ENCODE assay signal across 1 cellular context in the genomic region with DNA sequence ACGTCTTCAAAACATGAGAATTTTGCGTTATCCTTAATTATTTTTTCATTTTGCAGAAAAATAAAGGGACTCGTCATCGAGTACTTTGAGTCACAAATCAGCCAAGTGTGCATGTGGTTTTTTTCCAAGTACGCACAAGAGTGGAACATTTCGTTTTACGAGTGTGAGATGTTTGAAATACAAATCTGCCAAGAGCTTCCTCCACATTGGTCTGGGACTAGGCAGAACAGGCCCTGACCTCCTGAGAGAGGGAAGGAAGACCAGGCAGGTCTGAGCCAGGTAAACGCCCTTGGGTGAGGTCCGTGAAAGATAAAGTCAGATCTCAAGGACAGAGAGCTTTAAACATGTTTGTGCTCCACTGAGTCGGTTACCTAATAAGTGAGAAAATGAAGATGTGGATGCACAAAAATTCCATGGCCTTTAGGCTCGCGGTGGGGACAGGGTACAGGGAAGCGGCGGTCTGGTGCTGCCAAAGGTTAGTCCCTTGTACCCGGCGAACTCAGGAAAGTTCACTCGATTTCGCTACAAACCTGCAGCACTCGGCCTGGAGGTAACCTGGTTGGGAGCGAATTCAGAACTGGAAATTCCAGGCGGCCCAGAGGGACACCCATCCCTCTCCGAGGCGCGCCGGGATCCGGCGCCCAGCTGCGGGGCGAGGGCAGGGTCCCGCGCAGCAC.
TF ChIP-seq lines count a peak whose summit lies in the region.

No MANE protein-coding gene starts in this region.

TF ChIP-seq in HepG2, 621 proteins besides CTCF, POLR2A, EP300 and RAD21 (continued from another document and continues in another):
- TF ChIP-seq, protein P1, sequence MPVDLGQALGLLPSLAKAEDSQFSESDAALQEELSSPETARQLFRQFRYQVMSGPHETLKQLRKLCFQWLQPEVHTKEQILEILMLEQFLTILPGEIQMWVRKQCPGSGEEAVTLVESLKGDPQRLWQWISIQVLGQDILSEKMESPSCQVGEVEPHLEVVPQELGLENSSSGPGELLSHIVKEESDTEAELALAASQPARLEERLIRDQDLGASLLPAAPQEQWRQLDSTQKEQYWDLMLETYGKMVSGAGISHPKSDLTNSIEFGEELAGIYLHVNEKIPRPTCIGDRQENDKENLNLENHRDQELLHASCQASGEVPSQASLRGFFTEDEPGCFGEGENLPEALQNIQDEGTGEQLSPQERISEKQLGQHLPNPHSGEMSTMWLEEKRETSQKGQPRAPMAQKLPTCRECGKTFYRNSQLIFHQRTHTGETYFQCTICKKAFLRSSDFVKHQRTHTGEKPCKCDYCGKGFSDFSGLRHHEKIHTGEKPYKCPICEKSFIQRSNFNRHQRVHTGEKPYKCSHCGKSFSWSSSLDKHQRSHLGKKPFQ (CRISPR knock-in tag; IDR thresholded peaks at IDR 0.05; ENCODE audit: insufficient replicate concordance): no peak
- TF ChIP-seq ZNF256 (CRISPR knock-in tag; conservative IDR thresholded peaks at IDR 0.05) (0 out of 2 replicates have a peak, but pooled peaks have one; percentile 56), ZBTB14 (CRISPR knock-in tag; IDR thresholded peaks at IDR 0.05) (no peak; the same call in 1 of the 2 replicates), ZNF670 (CRISPR knock-in tag; IDR thresholded peaks at IDR 0.05; ENCODE audit: borderline replicate concordance) (no peak), ZSCAN9 (CRISPR knock-in tag; IDR thresholded peaks at IDR 0.05; ENCODE audit: borderline replicate concordance) (no peak), KMT2B (CRISPR knock-in tag; IDR thresholded peaks at IDR 0.05) (no peak), ZNF20 (CRISPR knock-in tag; IDR thresholded peaks at IDR 0.05) (no peak), ZNF841 (CRISPR knock-in tag; IDR thresholded peaks at IDR 0.05; ENCODE audit: borderline replicate concordance) (no peak), ZNF543 (CRISPR knock-in tag; IDR thresholded peaks at IDR 0.05) (no peak), SP1 (IDR thresholded peaks at IDR 0.05) (no peak), SP1 (CRISPR knock-in tag; IDR thresholded peaks at IDR 0.05) (no peak; the same call in 1 of the 2 replicates), BCLAF1 (IDR thresholded peaks at IDR 0.05) (no peak), MAF1 (CRISPR knock-in tag; IDR thresholded peaks at IDR 0.05; ENCODE audit: borderline replicate concordance) (no peak), SYNCRIP (IDR thresholded peaks at IDR 0.05; ENCODE audit: insufficient read depth, low read depth, low read length) (no peak), MYC (CRISPR knock-in tag; IDR thresholded peaks at IDR 0.05; ENCODE audit: borderline replicate concordance) (no peak), REXO4 (CRISPR knock-in tag; IDR thresholded peaks at IDR 0.05; ENCODE audit: borderline replicate concordance) (no peak), ATF7 (IDR thresholded peaks at IDR 0.05) (no peak), ATF7 (CRISPR knock-in tag; IDR thresholded peaks at IDR 0.05) (no peak), MIER3 (CRISPR knock-in tag; IDR thresholded peaks at IDR 0.05; ENCODE audit: borderline replicate concordance) (no peak; the same call in 1 of the 2 replicates), ZNF781 (CRISPR knock-in tag; IDR thresholded peaks at IDR 0.05; ENCODE audit: borderline replicate concordance, not compliant biosample characterization) (no peak), MAFF (IDR thresholded peaks at IDR 0.05; ENCODE audit: low read depth, low read length) (no peak), ZNF737 (CRISPR knock-in tag; IDR thresholded peaks at IDR 0.05; ENCODE audit: borderline replicate concordance) (peak; percentile 58; the same call in 1 of the 2 replicates), ZNF12 (CRISPR knock-in tag; IDR thresholded peaks at IDR 0.05) (no peak), PCBP1 (IDR thresholded peaks at IDR 0.05; ENCODE audit: borderline replicate concordance, low read depth, low read length) (no peak), ISL2 (CRISPR knock-in tag; IDR thresholded peaks at IDR 0.05) (no peak), JUNB (CRISPR knock-in tag; IDR thresholded peaks at IDR 0.05; ENCODE audit: borderline replicate concordance) (no peak), AFF4 (CRISPR knock-in tag; IDR thresholded peaks at IDR 0.05) (peak; percentile 55; the same call in 1 of the 2 replicates), MAFG (CRISPR knock-in tag; IDR thresholded peaks at IDR 0.05) (no peak), ZBTB21 (CRISPR knock-in tag; IDR thresholded peaks at IDR 0.05) (no peak), CEBPG (CRISPR knock-in tag; IDR thresholded peaks at IDR 0.05) (0 out of 2 replicates have a peak, but pooled peaks have one; percentile 29), ZBTB44 (CRISPR knock-in tag; IDR thresholded peaks at IDR 0.05) (no peak), ZNF720 (CRISPR knock-in tag; IDR thresholded peaks at IDR 0.05) (no peak), ZNF143 (CRISPR knock-in tag; IDR thresholded peaks at IDR 0.05) (peak; percentile 18; the same call in 1 of the 2 replicates), MED13 (CRISPR knock-in tag; IDR thresholded peaks at IDR 0.05) (no peak), ZC3H4 (CRISPR knock-in tag; IDR thresholded peaks at IDR 0.05; ENCODE audit: borderline replicate concordance) (peak; percentile 41; the same call in 1 of the 2 replicates)
- TF ChIP-seq, protein P2, sequence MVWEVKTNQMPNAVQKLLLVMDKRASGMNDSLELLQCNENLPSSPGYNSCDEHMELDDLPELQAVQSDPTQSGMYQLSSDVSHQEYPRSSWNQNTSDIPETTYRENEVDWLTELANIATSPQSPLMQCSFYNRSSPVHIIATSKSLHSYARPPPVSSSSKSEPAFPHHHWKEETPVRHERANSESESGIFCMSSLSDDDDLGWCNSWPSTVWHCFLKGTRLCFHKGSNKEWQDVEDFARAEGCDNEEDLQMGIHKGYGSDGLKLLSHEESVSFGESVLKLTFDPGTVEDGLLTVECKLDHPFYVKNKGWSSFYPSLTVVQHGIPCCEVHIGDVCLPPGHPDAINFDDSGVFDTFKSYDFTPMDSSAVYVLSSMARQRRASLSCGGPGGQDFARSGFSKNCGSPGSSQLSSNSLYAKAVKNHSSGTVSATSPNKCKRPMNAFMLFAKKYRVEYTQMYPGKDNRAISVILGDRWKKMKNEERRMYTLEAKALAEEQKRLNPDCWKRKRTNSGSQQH (CRISPR knock-in tag; IDR thresholded peaks at IDR 0.05; ENCODE audit: low read depth): peak; percentile 40; the same call in 1 of the 2 replicates
- TF ChIP-seq, protein P3, sequence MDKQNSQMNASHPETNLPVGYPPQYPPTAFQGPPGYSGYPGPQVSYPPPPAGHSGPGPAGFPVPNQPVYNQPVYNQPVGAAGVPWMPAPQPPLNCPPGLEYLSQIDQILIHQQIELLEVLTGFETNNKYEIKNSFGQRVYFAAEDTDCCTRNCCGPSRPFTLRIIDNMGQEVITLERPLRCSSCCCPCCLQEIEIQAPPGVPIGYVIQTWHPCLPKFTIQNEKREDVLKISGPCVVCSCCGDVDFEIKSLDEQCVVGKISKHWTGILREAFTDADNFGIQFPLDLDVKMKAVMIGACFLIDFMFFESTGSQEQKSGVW (CRISPR knock-in tag; IDR thresholded peaks at IDR 0.05; ENCODE audit: borderline replicate concordance): no peak
- TF ChIP-seq, protein P4, sequence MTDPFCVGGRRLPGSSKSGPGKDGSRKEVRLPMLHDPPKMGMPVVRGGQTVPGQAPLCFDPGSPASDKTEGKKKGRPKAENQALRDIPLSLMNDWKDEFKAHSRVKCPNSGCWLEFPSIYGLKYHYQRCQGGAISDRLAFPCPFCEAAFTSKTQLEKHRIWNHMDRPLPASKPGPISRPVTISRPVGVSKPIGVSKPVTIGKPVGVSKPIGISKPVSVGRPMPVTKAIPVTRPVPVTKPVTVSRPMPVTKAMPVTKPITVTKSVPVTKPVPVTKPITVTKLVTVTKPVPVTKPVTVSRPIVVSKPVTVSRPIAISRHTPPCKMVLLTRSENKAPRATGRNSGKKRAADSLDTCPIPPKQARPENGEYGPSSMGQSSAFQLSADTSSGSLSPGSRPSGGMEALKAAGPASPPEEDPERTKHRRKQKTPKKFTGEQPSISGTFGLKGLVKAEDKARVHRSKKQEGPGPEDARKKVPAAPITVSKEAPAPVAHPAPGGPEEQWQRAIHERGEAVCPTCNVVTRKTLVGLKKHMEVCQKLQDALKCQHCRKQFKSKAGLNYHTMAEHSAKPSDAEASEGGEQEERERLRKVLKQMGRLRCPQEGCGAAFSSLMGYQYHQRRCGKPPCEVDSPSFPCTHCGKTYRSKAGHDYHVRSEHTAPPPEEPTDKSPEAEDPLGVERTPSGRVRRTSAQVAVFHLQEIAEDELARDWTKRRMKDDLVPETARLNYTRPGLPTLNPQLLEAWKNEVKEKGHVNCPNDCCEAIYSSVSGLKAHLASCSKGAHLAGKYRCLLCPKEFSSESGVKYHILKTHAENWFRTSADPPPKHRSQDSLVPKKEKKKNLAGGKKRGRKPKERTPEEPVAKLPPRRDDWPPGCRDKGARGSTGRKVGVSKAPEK (CRISPR knock-in tag; IDR thresholded peaks at IDR 0.05; ENCODE audit: borderline replicate concordance): no peak; the same call in 1 of the 2 replicates
